Comparison of ENCODE assay signal across 8 cellular contexts in the genomic region with DNA sequence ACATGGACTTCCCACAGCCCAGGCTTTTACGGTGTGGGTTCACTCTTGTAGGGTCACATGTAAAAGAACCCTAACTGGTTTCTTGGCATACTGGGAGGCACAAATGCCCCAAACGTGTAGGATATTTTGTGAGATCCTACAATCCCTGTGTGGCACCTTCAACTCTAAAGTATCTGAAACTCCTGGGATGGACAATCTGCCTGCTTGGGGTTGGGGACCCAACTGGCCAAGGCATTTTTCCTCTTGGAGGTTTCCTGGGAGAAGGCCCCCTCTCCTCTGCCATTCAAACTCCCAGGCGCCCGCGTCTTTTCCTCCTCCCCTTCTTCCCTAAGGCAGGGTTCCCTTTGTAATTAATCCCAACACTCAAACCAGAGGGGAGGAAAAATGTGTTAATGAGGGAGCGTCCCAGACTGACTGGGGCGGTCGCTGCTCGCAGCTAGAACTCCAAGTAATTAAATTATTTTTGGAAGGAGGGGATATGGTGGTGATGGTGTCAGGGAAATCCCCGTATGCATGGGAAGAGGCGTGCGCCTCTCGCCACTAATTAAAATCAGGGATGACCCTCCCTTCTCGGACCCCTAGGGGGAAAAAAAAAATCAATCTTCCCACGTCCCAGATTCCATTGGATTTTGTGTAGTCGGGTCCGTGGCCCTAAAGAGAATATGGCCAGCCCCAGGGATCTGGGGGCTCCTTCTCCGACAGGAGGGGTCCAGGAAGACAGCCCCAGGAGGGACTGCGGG. TPM values are rescaled to one million over a fixed set of nuclear protein-coding genes. Genes with fewer than 3 reads are reported as not detected.
DNase-seq lines count a peak whose midpoint lies in the region; ATAC-seq and TF ChIP-seq lines count a peak whose summit lies in the region.

No MANE protein-coding gene starts in this region.

- POLR2A ChIA-PET in A673 (lab: Charles Lee; ENCODE audit: low non-redundant PET) = no interaction called here
- POLR2A ChIA-PET in naive thymus-derived CD8-positive, alpha-beta T cell (lab: Charles Lee) = no interaction called here

- TF ChIP-seq CTCF in A673 (conservative IDR thresholded peaks at IDR 0.05; ENCODE audit: low read depth, low read length) (no peak), Loucy (conservative IDR thresholded peaks at IDR 0.05; ENCODE audit: low read length) (no peak)

- H3K9me3 ChIP-seq in A673 (ENCODE audit: low read depth, low read length, poor library complexity, severe bottlenecking) (no peaks in the 10 kb centered on the region), Loucy (ENCODE audit: insufficient read depth, low read depth, low read length) (no peaks in the 10 kb centered on the region)

- H4K20me1 ChIP-seq in Loucy (ENCODE audit: insufficient read depth, low read length, poor library complexity, severe bottlenecking) = no peaks in the 10 kb centered on the region

- peaks cover 6 to 10% of the 10 kb centered on the region in 2 donors for H3K4me1 Mint-ChIP-seq in effector memory CD8-positive, alpha-beta T cell (ENCODE audit: low read depth in 2 of 2)
- peaks cover 7 to 13% (median 11%) of the 10 kb centered on the region in 4 donors for H3K4me1 Mint-ChIP-seq in naive thymus-derived CD8-positive, alpha-beta T cell

- H3K27me3 Mint-ChIP-seq in effector memory CD8-positive, alpha-beta T cell = peaks cover 37 to 51% of the 10 kb centered on the region in 2 donors
- peaks cover 4 to 18% (median 10%) of the 10 kb centered on the region in 5 donors for H3K27me3 Mint-ChIP-seq in naive thymus-derived CD8-positive, alpha-beta T cell

- peak overlapping the region; percentile 88 for H2AFZ ChIP-seq in Loucy (ENCODE audit: low read length)

- no peaks in the 10 kb centered on the region for H3K9me3 Mint-ChIP-seq in effector memory CD8-positive, alpha-beta T cell
- no peaks in the 10 kb centered on the region for H3K9me3 Mint-ChIP-seq in naive thymus-derived CD8-positive, alpha-beta T cell

- DNase-seq in A673 (ENCODE audit: low spot score) (no peak), germinal center (ENCODE audit: low spot score) (no peak)
- DNase-seq in effector memory CD8-positive, alpha-beta T cell = no peak
- DNase-seq in naive thymus-derived CD8-positive, alpha-beta T cell = no peak

- intact Hi-C loops in A673 (cut with micrococcal nuclease; ENCODE audit: unreplicated experiment) = no loop called here

- H3K27me3 ChIP-seq in A673 (replicated peaks; ENCODE audit: insufficient read depth, low read depth, low read length, poor library complexity) (no peaks in the 10 kb centered on the region), Loucy (ENCODE audit: insufficient read depth, low read length, poor library complexity, severe bottlenecking) (no peaks in the 10 kb centered on the region)

- H3K27ac Mint-ChIP-seq in effector memory CD8-positive, alpha-beta T cell = no peak overlapping the region
- H3K27ac Mint-ChIP-seq in naive thymus-derived CD8-positive, alpha-beta T cell = peak overlapping the region in 2 of 10 donors; percentile 35 to 49

- H3K4me2 ChIP-seq in Loucy (ENCODE audit: low read depth, low read length, poor library complexity, severe bottlenecking) = peak overlapping the region; percentile 82

- H3K79me2 ChIP-seq in Loucy (ENCODE audit: insufficient read depth, low read length) = no peaks in the 10 kb centered on the region

- H3K4me1 ChIP-seq in A673 (ENCODE audit: insufficient read depth, low read length, poor library complexity, severe bottlenecking) (peaks cover 15% of the 10 kb centered on the region), Loucy (ENCODE audit: insufficient read depth, low read length, poor library complexity, severe bottlenecking) (peaks cover 9% of the 10 kb centered on the region)

- no peaks in the 10 kb centered on the region for H3K36me3 ChIP-seq in A673 (ENCODE audit: insufficient read depth, low read length, poor library complexity, severe bottlenecking)
- H3K36me3 ChIP-seq in Loucy (ENCODE audit: insufficient read depth, low read length) = no peaks in the 10 kb centered on the region

- H3K4me3 ChIP-seq in A673 (ENCODE audit: low read depth, low read length, poor library complexity, severe bottlenecking) (peak overlapping the region; percentile 96), Loucy (ENCODE audit: low read length, poor library complexity, severe bottlenecking) (peak overlapping the region; percentile 73)

- CTCF ChIA-PET in A673 (lab: Charles Lee) = no interaction called here

- BruUV-seq in A673 (replicated peaks; lab: Mats Ljungman, UMichigan) = TSS peak; percentile 89

- ATAC-seq in effector memory CD8-positive, alpha-beta T cell (replicated peaks) = no peak
- ATAC-seq in naive thymus-derived CD8-positive, alpha-beta T cell = no peak
- ATAC-seq in GM18861 (IDR thresholded peaks at IDR 0.05; ENCODE audit: unreplicated experiment) (no peak), GM19467 (IDR thresholded peaks at IDR 0.05; ENCODE audit: unreplicated experiment) (no peak), HG02884 (IDR thresholded peaks at IDR 0.05; ENCODE audit: unreplicated experiment) (no peak)

- H3K27ac ChIP-seq in A673 (ENCODE audit: low read depth, low read length, poor library complexity, severe bottlenecking) = peak overlapping the region; percentile 81

- H3F3A ChIP-seq in Loucy (ENCODE audit: low read depth) = no peaks in the 10 kb centered on the region

- H3K4me3 Mint-ChIP-seq in effector memory CD8-positive, alpha-beta T cell = peak overlapping the region; percentile 27 to 53
- H3K4me3 Mint-ChIP-seq in naive thymus-derived CD8-positive, alpha-beta T cell = peak overlapping the region; percentile 41 to 72 (median 60)

- no peaks in the 10 kb centered on the region for H3K9me2 ChIP-seq in Loucy (replicated peaks; ENCODE audit: low read depth, low read length)

- H3K36me3 Mint-ChIP-seq in effector memory CD8-positive, alpha-beta T cell (ENCODE audit: insufficient read depth) = no peaks in the 10 kb centered on the region
- H3K36me3 Mint-ChIP-seq in naive thymus-derived CD8-positive, alpha-beta T cell = no peaks in the 10 kb centered on the region

- H3K9ac ChIP-seq in Loucy (ENCODE audit: low read depth, low read length, poor library complexity, severe bottlenecking) = peak overlapping the region; percentile 67

RNA-seq across cellular contexts. Expression of gene VANGL2, which starts 0.7 kb away (rescaled TPM):
- 20.9 and 22.7 TPM in 2 replicates for total RNA-seq in A673 (2021)
- total RNA-seq in naive thymus-derived CD8-positive, alpha-beta T cell = under 1 TPM; 0.10 to 0.14 TPM
- polyA plus RNA-seq in naive thymus-derived CD8-positive, alpha-beta T cell = not detected

RNA-seq across cellular contexts. Expression of gene NHLH1, which starts 32.8 kb away (rescaled TPM):
- 0.43 and 0.55 TPM in 2 replicates for total RNA-seq in A673 (2021)
- under 1 TPM; 0.38 to 0.47 TPM for total RNA-seq in naive thymus-derived CD8-positive, alpha-beta T cell
- not detected for polyA plus RNA-seq in naive thymus-derived CD8-positive, alpha-beta T cell

RNA-seq across cellular contexts. Expression of gene NCSTN, which starts 56.5 kb away (rescaled TPM):
- total RNA-seq in A673 (2021) = 58.0 and 64.6 TPM in 2 replicates
- total RNA-seq in naive thymus-derived CD8-positive, alpha-beta T cell = 10 to 100 TPM; 70.3 to 76.4 TPM
- 10 to 100 TPM; 56.8 to 64.2 (median 63.5) TPM for polyA plus RNA-seq in naive thymus-derived CD8-positive, alpha-beta T cell

RNA-seq across cellular contexts. Expression of gene COPA, which starts 56.7 kb away (rescaled TPM):
- 134 and 166 TPM in 2 replicates for total RNA-seq in A673 (2021)
- 100 to 1,000 TPM; 115 to 120 TPM for total RNA-seq in naive thymus-derived CD8-positive, alpha-beta T cell
- 100 to 1,000 TPM; 101 to 124 (median 120) TPM for polyA plus RNA-seq in naive thymus-derived CD8-positive, alpha-beta T cell

Comparison
In these comparisons a context has a peak if more than half of its experiments do, and no peak if none do; other contexts are left out.
1. RNA of gene VANGL2, which starts 0.7 kb away (total RNA-seq): 20.9 to 22.7 TPM in A673; 0.10 to 0.14 TPM in naive thymus-derived CD8-positive, alpha-beta T cell; every median in the first group is over 10 times any median in the second.